ENCODE assay signal across 8 cellular contexts in genomic region chr7:25125137-25125946, GRCh38. TPM values are rescaled to one million over a fixed set of nuclear protein-coding genes. Genes with fewer than 3 reads are reported as not detected.
A peak's percentile ranks its signal among the peaks of the same experiment; 100 is the strongest.
DNase-seq lines count a peak whose midpoint lies in the region; ATAC-seq and TF ChIP-seq lines count a peak whose summit lies in the region.

TSS of gene CYCS (minus strand) at chr7:25125260. CDS start at chr7:25124119, 1,141 bp downstream.

- CTCF ChIA-PET in PC-3 (lab: Charles Lee) = interaction anchor here (0.5 to 0.9 kb wide), 7 partner anchors 18 to 549 kb away, joined by 3 to 9 read pairs (median 4); no protein-coding TSS in a partner anchor

- peak; percentile 98 for DNase-seq in DMS114 treated with DMSO at 0.1 percent for 48 hours (lab: John Stamatoyannopoulos, UW; ENCODE audit: unreplicated experiment)
- peak; percentile 100 for DNase-seq in PC-3
- DNase-seq in activated T-cell treated with anti-CD3 and anti-CD28 coated beads for 48 hours (ENCODE audit: low read depth) = peak; percentile 99
- DNase-seq in epithelial cell of esophagus (ENCODE audit: low read depth) = peak; percentile 100
- DNase-seq in stimulated activated CD8-positive, alpha-beta memory T cell treated with anti-CD3 and anti-CD28 coated beads, Interleukin-4, amount 100 ng/mL, for 1 hour (ENCODE audit: low read depth in 2 of 2, low spot score in 1 of 2) = peak; percentile 99

- no peak for TF ChIP-seq CTCF in PC-3 (conservative IDR thresholded peaks at IDR 0.05; ENCODE audit: low read depth, low read length)
- TF ChIP-seq CTCF in epithelial cell of esophagus (IDR thresholded peaks at IDR 0.05; ENCODE audit: insufficient read depth, low read depth, low read length, missing control alignments) = no peak

- POLR2A ChIA-PET in PC-3 (lab: Charles Lee; ENCODE audit: unreplicated experiment) = interaction anchor here (0.6 to 0.9 kb wide), 13 partner anchors 19 to 1534 kb away, joined by 3 to 17 read pairs (median 5); a partner anchor contains a TSS

- peak within 1 kb of the TSS; percentile 90 for H3K4me2 ChIP-seq in PC-3 (ENCODE audit: low read length)

- no peak; the same call in 1 of the 2 replicates for TF ChIP-seq EP300 in Ishikawa (IDR thresholded peaks at IDR 0.05; ENCODE audit: borderline replicate concordance)

- H2AFZ ChIP-seq in PC-3 (ENCODE audit: low read length) = peak within 1 kb of the TSS; percentile 94

- peak; percentile 91 for ATAC-seq in GM21576 (IDR thresholded peaks at IDR 0.05; ENCODE audit: unreplicated experiment)
- peak; percentile 92 for ATAC-seq in PC-3

- TF ChIP-seq RAD21 in Ishikawa (IDR thresholded peaks at IDR 0.05; ENCODE audit: low read depth) = no peak

- H3K4me3 ChIP-seq in PC-3 (ENCODE audit: low read length) = peak within 1 kb of the TSS; percentile 100
- peak within 1 kb of the TSS; percentile 93 for H3K4me3 ChIP-seq in epithelial cell of esophagus (ENCODE audit: low read length)
- peak within 1 kb of the TSS; percentile 51 for H3K4me3 ChIP-seq in mononuclear cell (ENCODE audit: low read length)

- H3K4me1 ChIP-seq in PC-3 (ENCODE audit: insufficient read depth, low read length) (0 out of 2 replicates have a peak, but pooled peaks cover 10% of the 10 kb centered on the region), mononuclear cell (ENCODE audit: insufficient read depth, low read length) (peaks cover 13% of the 10 kb centered on the region)

- BruUV-seq in PC-3 (replicated peaks; lab: Mats Ljungman, UMichigan) = no TSS peak

- peaks cover 33% of the 10 kb centered on the region for H4K20me1 ChIP-seq in PC-3 (ENCODE audit: low read length)

- intact Hi-C loops in PC-3 (cut with micrococcal nuclease) = loop anchor here (2.0 kb wide), 1 partner anchor 35 kb away; no protein-coding TSS in a partner anchor

- H3K79me2 ChIP-seq in PC-3 (ENCODE audit: low read length) = peaks cover 46% of the 10 kb centered on the region

- H3K9me2 ChIP-seq in PC-3 (replicated peaks; ENCODE audit: low read length) = no peaks in the 10 kb centered on the region

- no peaks in the 10 kb centered on the region for H3K9me3 ChIP-seq in PC-3 (ENCODE audit: low read length)
- H3K9me3 ChIP-seq in mononuclear cell (ENCODE audit: low read depth, low read length) = no peaks in the 10 kb centered on the region

- no peaks in the 10 kb centered on the region for H3F3A ChIP-seq in PC-3 (ENCODE audit: low read length, unreplicated experiment)

- H3K9ac ChIP-seq in PC-3 (ENCODE audit: low read length) = peak within 1 kb of the TSS; percentile 95

- H3K27ac ChIP-seq in PC-3 (ENCODE audit: low read length) = peak within 1 kb of the TSS; percentile 39; the same call in 1 of the 2 replicates

- H3K27me3 ChIP-seq in PC-3 (ENCODE audit: low read length) (no peaks in the 10 kb centered on the region), mononuclear cell (ENCODE audit: insufficient read depth, low read length) (no peaks in the 10 kb centered on the region)

- peaks cover 36% of the 10 kb centered on the region for H3K36me3 ChIP-seq in PC-3 (ENCODE audit: low read depth, low read length)

TF ChIP-seq in Ishikawa, 13 proteins besides CTCF, POLR2A, EP300 and RAD21:
- TF ChIP-seq, protein P1, sequence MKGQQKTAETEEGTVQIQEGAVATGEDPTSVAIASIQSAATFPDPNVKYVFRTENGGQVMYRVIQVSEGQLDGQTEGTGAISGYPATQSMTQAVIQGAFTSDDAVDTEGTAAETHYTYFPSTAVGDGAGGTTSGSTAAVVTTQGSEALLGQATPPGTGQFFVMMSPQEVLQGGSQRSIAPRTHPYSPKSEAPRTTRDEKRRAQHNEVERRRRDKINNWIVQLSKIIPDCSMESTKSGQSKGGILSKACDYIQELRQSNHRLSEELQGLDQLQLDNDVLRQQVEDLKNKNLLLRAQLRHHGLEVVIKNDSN (IDR thresholded peaks at IDR 0.05) = 0 out of 2 replicates have a peak, but pooled peaks have one; percentile 31
- TF ChIP-seq FOXM1 (IDR thresholded peaks at IDR 0.05; ENCODE audit: borderline replicate concordance, low read depth) (no peak), CREB1 (IDR thresholded peaks at IDR 0.05; ENCODE audit: low read depth) (peak; percentile 97), EGR1 (IDR thresholded peaks at IDR 0.05) (no peak), CEBPB (IDR thresholded peaks at IDR 0.05) (peak; percentile 35; the same call in 1 of the 2 replicates), TEAD4 (IDR thresholded peaks at IDR 0.05) (peak; percentile 33; the same call in 1 of the 2 replicates), YY1 (IDR thresholded peaks at IDR 0.05; ENCODE audit: low read depth) (peak; percentile 50), NFIC (IDR thresholded peaks at IDR 0.05) (peak; percentile 27; the same call in 1 of the 2 replicates), REST (IDR thresholded peaks at IDR 0.05; ENCODE audit: low read depth) (no peak), TAF1 (IDR thresholded peaks at IDR 0.05; ENCODE audit: low read depth) (peak; percentile 94), TCF12 (IDR thresholded peaks at IDR 0.05; ENCODE audit: low read depth) (peak; percentile 75)
- TF ChIP-seq, protein P2, sequence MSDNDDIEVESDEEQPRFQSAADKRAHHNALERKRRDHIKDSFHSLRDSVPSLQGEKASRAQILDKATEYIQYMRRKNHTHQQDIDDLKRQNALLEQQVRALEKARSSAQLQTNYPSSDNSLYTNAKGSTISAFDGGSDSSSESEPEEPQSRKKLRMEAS (IDR thresholded peaks at IDR 0.05) = peak; percentile 99

RNA-seq across cellular contexts. Expression of gene CYCS, which starts in this region (rescaled TPM):
- total RNA-seq in PC-3 (2014; rRNA removed) = 85.4 and 101 TPM in 2 replicates
- total RNA-seq in mononuclear cell = 59.9 TPM

Comparison
In these comparisons a context has a peak if more than half of its experiments do, and no peak if none do; other contexts are left out.
1. Peak in every context shown above with its lines: DNase-seq, ATAC-seq, H3K4me3 ChIP-seq and H3K27ac ChIP-seq.